Comparison of ENCODE assay signal across 8 cellular contexts in the genomic region with DNA sequence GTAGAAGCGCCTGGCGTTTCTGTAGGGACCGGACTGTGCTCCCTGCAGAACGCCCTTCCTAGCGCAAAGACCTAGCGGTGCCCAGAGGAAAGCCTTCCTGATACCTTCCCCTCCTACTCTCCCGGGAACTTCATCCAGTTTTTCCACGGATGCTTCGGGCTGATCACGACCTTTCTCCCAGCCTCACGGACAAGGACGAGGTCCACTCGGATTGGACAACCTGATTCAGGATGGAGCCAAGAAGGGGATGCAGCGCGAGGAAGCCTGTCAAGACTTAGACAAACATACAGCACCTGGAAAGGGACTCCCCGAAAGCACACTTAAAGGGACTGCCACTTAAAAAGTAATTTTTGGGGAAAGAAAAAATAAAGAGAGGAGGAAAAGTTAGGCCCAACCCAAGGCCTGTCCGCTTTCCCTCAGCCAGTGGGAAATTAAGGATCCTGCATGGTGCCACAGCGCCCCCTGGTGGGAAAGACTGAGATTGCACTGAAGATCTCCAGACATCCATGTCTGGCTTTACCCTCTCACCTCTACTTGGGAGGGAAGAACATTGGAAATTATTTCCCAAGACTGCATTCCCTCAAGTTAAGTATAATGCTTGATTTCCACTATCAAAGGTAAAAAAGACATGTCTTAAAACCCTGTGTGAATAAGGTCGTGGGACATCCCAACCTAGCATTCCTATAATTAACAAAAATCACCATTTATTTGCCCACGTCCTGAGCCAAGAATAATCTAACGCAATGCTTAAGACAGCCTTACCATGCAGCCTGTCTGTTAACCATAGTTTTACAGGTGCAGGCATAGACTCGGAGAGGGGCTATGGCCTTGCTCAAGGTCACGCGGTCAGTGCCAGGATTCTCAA. TPM values are rescaled to one million over a fixed set of nuclear protein-coding genes. Genes with fewer than 3 reads are reported as not detected.
DNase-seq lines count a peak whose midpoint lies in the region; ATAC-seq and TF ChIP-seq lines count a peak whose summit lies in the region.

No MANE protein-coding gene starts in this region.

- intact Hi-C loops in esophagus muscularis mucosa (cut with DNase I), result no loop called here

- no peak overlapping the region for H3K4me3 Mint-ChIP-seq in nephron progenitor cell
- H3K4me3 Mint-ChIP-seq in stimulated activated naive CD8-positive, alpha-beta T cell treated with anti-CD3 and anti-CD28 coated beads, Interleukin-15, amount 100 ng/mL, for 72 hours, result no peak overlapping the region

- H3K4me3 ChIP-seq in AG04450 (ENCODE audit: low read depth, low read length) (no peak overlapping the region), esophagus muscularis mucosa (no peak overlapping the region)

- peaks cover 2% of the 10 kb centered on the region for H3K9me3 Mint-ChIP-seq in nephron progenitor cell
- H3K9me3 Mint-ChIP-seq in stimulated activated naive CD8-positive, alpha-beta T cell treated with anti-CD3 and anti-CD28 coated beads, Interleukin-15, amount 100 ng/mL, for 72 hours, result no peaks in the 10 kb centered on the region

- TF ChIP-seq POLR2A in esophagus muscularis mucosa (IDR thresholded peaks at IDR 0.05; ENCODE audit: low read depth), result no peak

- ATAC-seq in stimulated activated naive CD8-positive, alpha-beta T cell treated with anti-CD3 and anti-CD28 coated beads, Interleukin-15, amount 100 ng/mL, for 72 hours, result no peak
- ATAC-seq in HG03571 (IDR thresholded peaks at IDR 0.05; ENCODE audit: unreplicated experiment), result no peak

- H3K27me3 ChIP-seq in AG04450 (ENCODE audit: control insufficient read depth, insufficient read depth, low read length) (no peaks in the 10 kb centered on the region), esophagus muscularis mucosa (no peaks in the 10 kb centered on the region)

- in situ Hi-C loops in GM13976 (cut with MboI; ENCODE audit: low sequenced_read_pairs, unreplicated experiment), result loop anchor here (10.0 to 25.0 kb wide), 2 partner anchors 560 to 727 kb away; a partner anchor contains a TSS

- peaks cover 5% of the 10 kb centered on the region for H3K27me3 Mint-ChIP-seq in nephron progenitor cell (ENCODE audit: low read depth, poor library complexity)
- no peaks in the 10 kb centered on the region for H3K27me3 Mint-ChIP-seq in stimulated activated naive CD8-positive, alpha-beta T cell treated with anti-CD3 and anti-CD28 coated beads, Interleukin-15, amount 100 ng/mL, for 72 hours

- H3K9me3 ChIP-seq in AG04450 (ENCODE audit: control insufficient read depth, insufficient read depth, low read length) (peaks cover 5% of the 10 kb centered on the region; the same call in 1 of the 2 replicates), esophagus muscularis mucosa (no peaks in the 10 kb centered on the region)

- no peak overlapping the region for H3K27ac ChIP-seq in AG04450 (ENCODE audit: low read depth, low read length)
- H3K27ac ChIP-seq in esophagus muscularis mucosa (replicated peaks in 1 of 4), result no peak overlapping the region

- peaks cover 28% of the 10 kb centered on the region for H3K4me1 Mint-ChIP-seq in nephron progenitor cell
- no peaks in the 10 kb centered on the region for H3K4me1 Mint-ChIP-seq in stimulated activated naive CD8-positive, alpha-beta T cell treated with anti-CD3 and anti-CD28 coated beads, Interleukin-15, amount 100 ng/mL, for 72 hours

- CTCF ChIA-PET in AG04450 (lab: Charles Lee), result interaction anchor here (1.2 to 2.7 kb wide), 4 partner anchors 10 to 1306 kb away, joined by 3 to 10 read pairs (median 6); no protein-coding TSS in a partner anchor

- H3K4me1 ChIP-seq in esophagus muscularis mucosa, result peaks cover 0 to 33% (median 2%) of the 10 kb centered on the region in 4 donors

- no peak for DNase-seq in AG04450 (ENCODE audit: low read depth, low spot score)
- DNase-seq in GM13976 (ENCODE audit: low spot score), result peak; percentile 61
- DNase-seq in NCI-H460 (ENCODE audit: extremely low read depth, low read depth), result peak; percentile 49
- DNase-seq in activated CD8-positive, alpha-beta memory T cell treated with anti-CD3 and anti-CD28 coated beads, Interleukin-2, amount 50 U/mL, for 4 hours, result peak; percentile 73
- peak; percentile 94 for DNase-seq in esophagus muscularis mucosa (ENCODE audit: extremely low spot score)
- peak; percentile 91 for DNase-seq in nephron progenitor cell
- DNase-seq in stimulated activated naive CD8-positive, alpha-beta T cell treated with anti-CD3 and anti-CD28 coated beads, Interleukin-15, amount 100 ng/mL, for 72 hours, result peak; percentile 55 to 59

- no peak for TF ChIP-seq EP300 in esophagus muscularis mucosa (IDR thresholded peaks at IDR 0.05)

- H3K36me3 Mint-ChIP-seq in nephron progenitor cell (ENCODE audit: low read depth), result peaks cover 13% of the 10 kb centered on the region

- POLR2A ChIA-PET in AG04450 (lab: Yijun Ruan, JAX), result no interaction called here

- no peak overlapping the region for H3K27ac Mint-ChIP-seq in nephron progenitor cell
- no peak overlapping the region for H3K27ac Mint-ChIP-seq in stimulated activated naive CD8-positive, alpha-beta T cell treated with anti-CD3 and anti-CD28 coated beads, Interleukin-15, amount 100 ng/mL, for 72 hours

- H3K36me3 ChIP-seq in esophagus muscularis mucosa, result no peaks in the 10 kb centered on the region

- 81% methylated on average over 24 of the region's 24 CpGs for WGBS in esophagus muscularis mucosa

- TF ChIP-seq CTCF in AG04450 (IDR thresholded peaks at IDR 0.05; ENCODE audit: low read depth, low read length), result peak; percentile 89
- TF ChIP-seq CTCF in GM13976 (IDR thresholded peaks at IDR 0.05; ENCODE audit: borderline replicate concordance, control extremely low read depth, extremely low read depth, insufficient read depth, missing control alignments), result peak; percentile 92
- TF ChIP-seq CTCF in esophagus muscularis mucosa (IDR thresholded peaks at IDR 0.05), result peak in 2 of 3 experiments; percentile 89 to 95
- peak; percentile 99 for TF ChIP-seq CTCF in nephron progenitor cell (IDR thresholded peaks at IDR 0.05)

RNA-seq across cellular contexts. Expression of gene COPS8, which starts 13.4 kb away (rescaled TPM):
- 94.6 and 139 TPM in 2 replicates for polyA plus RNA-seq in AG04450 (2011; rRNA removed)
- polyA minus RNA-seq in AG04450 (2011; rRNA and poly(A)+ RNA removed), result 20.6 and 28.8 TPM in 2 replicates
- total RNA-seq in NCI-H460 (2014; rRNA removed; shearing (Covaris generic)), result 153 and 176 TPM in 2 replicates
- 54.1 and 68.1 TPM in 2 replicates for polyA plus RNA-seq in NCI-H460 (2014; cell fraction: nucleus; rRNA removed)
- 10 to 100 TPM; 69.4 to 96.0 (median 82.8) TPM for total RNA-seq in esophagus muscularis mucosa
